25 cellular contexts compared by ENCODE assay signal in the genomic region with DNA sequence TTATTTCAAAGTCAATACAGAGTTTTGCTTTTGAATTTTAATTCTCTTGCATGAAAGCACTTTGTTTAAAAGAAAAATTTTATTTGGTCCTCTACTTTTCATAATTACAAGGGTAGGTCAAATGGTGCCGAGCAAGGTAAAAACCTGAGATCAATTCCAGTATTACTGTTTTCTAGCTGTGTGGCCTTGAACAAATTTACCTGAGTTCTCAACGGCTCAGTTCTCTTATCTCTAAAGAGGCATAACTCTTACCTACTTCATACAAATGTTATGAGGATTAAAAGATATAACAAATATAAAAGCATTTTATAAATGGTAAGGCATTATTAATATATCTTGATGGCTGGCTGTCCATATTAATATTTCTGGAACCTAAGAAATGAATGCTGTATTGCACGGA. TPM values are rescaled to one million over a fixed set of nuclear protein-coding genes. Genes with fewer than 3 reads are reported as not detected.
DNase-seq lines count a peak whose midpoint lies in the region; ATAC-seq, FAIRE-seq and TF ChIP-seq lines count a peak whose summit lies in the region.
"Had no signal": no experiment of that assay in that cellular context is flagged by ENCODE, and none has a peak within 500 bp of the region (broad histone marks: within the 10 kb centered on the region; RNA-seq: fewer than 3 reads in every experiment).

No MANE protein-coding gene starts in this region.

- no peak overlapping the region for H3K9ac ChIP-seq in neural cell (ENCODE audit: low read length)
- H3K9ac ChIP-seq in skeletal muscle tissue (ENCODE audit: low read depth in 1 of 3, low read length in 3 of 3), result peak overlapping the region in 1 of 3 donors; percentile 6
- H3K9ac ChIP-seq: BLaER1 treated with 17β-estradiol and CSF1 and Interleukin-3, amounts not matched to agents 10 nM and 100 nM had no signal

- no peak for TF ChIP-seq RAD21 in neural cell (conservative IDR thresholded peaks at IDR 0.05)

- H3K27me3 ChIP-seq in neural cell (ENCODE audit: insufficient read depth, low read depth, low read length) (no peaks in the 10 kb centered on the region), skeletal muscle tissue (ENCODE audit: control insufficient read depth in 3 of 3, insufficient read depth in 3 of 3, low read length in 3 of 3) (no peaks in the 10 kb centered on the region)
- H3K27me3 ChIP-seq: BE2C; BLaER1 treated with 17β-estradiol and CSF1 and Interleukin-3, amounts not matched to agents 10 nM and 100 nM had no signal

- H4K20me1 ChIP-seq in neural cell (ENCODE audit: insufficient read depth), result no peaks in the 10 kb centered on the region

- TF ChIP-seq EP300 in neural cell (conservative IDR thresholded peaks at IDR 0.05; ENCODE audit: poor library complexity, severe bottlenecking), result no peak

- no peak overlapping the region for H3K4me3 Mint-ChIP-seq in activated naive CD8-positive, alpha-beta T cell
- H3K4me3 Mint-ChIP-seq in activated naive CD8-positive, alpha-beta T cell treated with anti-CD3 and anti-CD28 coated beads, Interleukin-2, amount 50 U/mL, for 24 hours, result no peak overlapping the region
- H3K4me3 Mint-ChIP-seq: CD14-positive monocyte; CD4-positive, alpha-beta T cell; CD8-positive, alpha-beta memory T cell; HFFc6 had no signal

- peak overlapping the region; percentile 74 for H3K27ac Mint-ChIP-seq in activated naive CD8-positive, alpha-beta T cell
- H3K27ac Mint-ChIP-seq in activated naive CD8-positive, alpha-beta T cell treated with anti-CD3 and anti-CD28 coated beads, Interleukin-2, amount 50 U/mL, for 24 hours, result no peak overlapping the region
- H3K27ac Mint-ChIP-seq: CD14-positive monocyte; CD4-positive, alpha-beta T cell; HFFc6 had no signal

- TF ChIP-seq CTCF in neural cell (IDR thresholded peaks at IDR 0.05; ENCODE audit: poor library complexity, severe bottlenecking), result no peak

- H3K9me2 ChIP-seq in neural cell (ENCODE audit: insufficient read depth, low read length), result no peaks in the 10 kb centered on the region

- no peak overlapping the region for H3K4me2 ChIP-seq in neural cell (ENCODE audit: low read length)
- H3K4me2 ChIP-seq: A549; BLaER1 treated with 17β-estradiol and CSF1 and Interleukin-3, amounts not matched to agents 10 nM and 100 nM had no signal

- no peaks in the 10 kb centered on the region for H3K9me3 Mint-ChIP-seq in activated naive CD8-positive, alpha-beta T cell (ENCODE audit: low read depth)
- no peaks in the 10 kb centered on the region for H3K9me3 Mint-ChIP-seq in activated naive CD8-positive, alpha-beta T cell treated with anti-CD3 and anti-CD28 coated beads, Interleukin-2, amount 50 U/mL, for 24 hours
- H3K9me3 Mint-ChIP-seq: CD14-positive monocyte; CD4-positive, alpha-beta T cell; CD8-positive, alpha-beta memory T cell; HFFc6 had no signal

- no peaks in the 10 kb centered on the region for H3K9me3 ChIP-seq in neural cell (ENCODE audit: low read length)
- H3K9me3 ChIP-seq in skeletal muscle tissue (ENCODE audit: control insufficient read depth in 3 of 3, low read length in 3 of 3), result no peaks in the 10 kb centered on the region
- H3K9me3 ChIP-seq: A549; BE2C; BLaER1 treated with 17β-estradiol and CSF1 and Interleukin-3, amounts not matched to agents 10 nM and 100 nM; HAP-1 had no signal

- no peak for ATAC-seq in activated naive CD8-positive, alpha-beta T cell treated with anti-CD3 and anti-CD28 coated beads, Interleukin-2, amount 50 U/mL, for 24 hours
- no peak for ATAC-seq in GM18870 (IDR thresholded peaks at IDR 0.05; ENCODE audit: unreplicated experiment)
- ATAC-seq: A549, GM12878 had no signal

- peak overlapping the region; percentile 21 for H3K4me3 ChIP-seq in neural cell (ENCODE audit: low read length)
- H3K4me3 ChIP-seq in skeletal muscle tissue (ENCODE audit: low read length in 3 of 3), result no peak overlapping the region
- H3K4me3 ChIP-seq: A549; BLaER1 treated with 17β-estradiol and CSF1 and Interleukin-3, amounts not matched to agents 10 nM and 100 nM; GM12878; HAP-1 had no signal

- H3K36me3 Mint-ChIP-seq in activated naive CD8-positive, alpha-beta T cell, result peaks cover 3% of the 10 kb centered on the region
- H3K36me3 Mint-ChIP-seq in activated naive CD8-positive, alpha-beta T cell treated with anti-CD3 and anti-CD28 coated beads, Interleukin-2, amount 50 U/mL, for 24 hours (ENCODE audit: low read depth), result peaks cover 52% of the 10 kb centered on the region

- H3K27me3 Mint-ChIP-seq in activated naive CD8-positive, alpha-beta T cell, result no peaks in the 10 kb centered on the region
- H3K27me3 Mint-ChIP-seq in activated naive CD8-positive, alpha-beta T cell treated with anti-CD3 and anti-CD28 coated beads, Interleukin-2, amount 50 U/mL, for 24 hours, result no peaks in the 10 kb centered on the region
- H3K27me3 Mint-ChIP-seq: CD4-positive, alpha-beta T cell; CD8-positive, alpha-beta memory T cell had no signal

- H3K27ac ChIP-seq in neural cell (ENCODE audit: low read length) (no peak overlapping the region), skeletal muscle tissue (ENCODE audit: low read depth, low read length) (peak overlapping the region; percentile 5)
- H3K27ac ChIP-seq: A549; BLaER1 treated with 17β-estradiol and CSF1 and Interleukin-3, amounts not matched to agents 10 nM and 100 nM had no signal

- peak; percentile 90 for FAIRE-seq in islet of Langerhans (lab: Jason Lieb, UNC)
- FAIRE-seq: A549, GM12878, H54 had no signal

- DNase-seq in activated naive CD8-positive, alpha-beta T cell treated with anti-CD3 and anti-CD28 coated beads, Interleukin-2, amount 50 U/mL, for 24 hours, result no peak
- DNase-seq in activated CD4-positive, alpha-beta T cell treated with anti-CD3 and anti-CD28 coated beads for 1 hour, result no peak
- DNase-seq: 8988T; ACHN; AML-193; BE2C; CD4-positive, alpha-beta T cell; CD8-positive, alpha-beta memory T cell; DMS 273 treated with DMSO at 0.1 percent for 48 hours; DMS79; EL; GDM1; GOT3; HFFc6 had no signal

- no peaks in the 10 kb centered on the region for H3K79me2 ChIP-seq in neural cell (replicated peaks; ENCODE audit: insufficient read depth, low read length)

- H3K4me1 ChIP-seq in skeletal muscle tissue (ENCODE audit: control insufficient read depth in 3 of 3, insufficient read depth in 3 of 3, low read length in 3 of 3), result peaks cover 7 to 16% (median 10%) of the 10 kb centered on the region in 3 donors
- H3K4me1 ChIP-seq: A549; BE2C; BLaER1 treated with 17β-estradiol and CSF1 and Interleukin-3, amounts not matched to agents 10 nM and 100 nM had no signal

- H2AFZ ChIP-seq in neural cell (ENCODE audit: low read depth, low read length), result no peak overlapping the region

- H3F3A ChIP-seq in neural cell (ENCODE audit: insufficient read depth, low read length, poor library complexity, severe bottlenecking), result no peaks in the 10 kb centered on the region

- H3K36me3 ChIP-seq in neural cell (ENCODE audit: insufficient read depth, low read length) (no peaks in the 10 kb centered on the region), skeletal muscle tissue (ENCODE audit: control insufficient read depth in 3 of 3, insufficient read depth in 3 of 3, low read length in 3 of 3) (peaks cover 5 to 26% (median 21%) of the 10 kb centered on the region in 3 donors)
- H3K36me3 ChIP-seq: BE2C had no signal

- peaks cover 29% of the 10 kb centered on the region for H3K4me1 Mint-ChIP-seq in activated naive CD8-positive, alpha-beta T cell (ENCODE audit: low read depth)
- H3K4me1 Mint-ChIP-seq in activated naive CD8-positive, alpha-beta T cell treated with anti-CD3 and anti-CD28 coated beads, Interleukin-2, amount 50 U/mL, for 24 hours, result peaks cover 35% of the 10 kb centered on the region
- H3K4me1 Mint-ChIP-seq: CD14-positive monocyte had no signal

TF ChIP-seq in neural cell, 6 proteins besides CTCF, POLR2A, EP300 and RAD21:
- TF ChIP-seq MXI1 (conservative IDR thresholded peaks at IDR 0.05; ENCODE audit: poor library complexity, severe bottlenecking) (no peak), POLR2AphosphoS5 (IDR thresholded peaks at IDR 0.05) (no peak), TAF1 (IDR thresholded peaks at IDR 0.05; ENCODE audit: low read depth) (no peak), SMC3 (conservative IDR thresholded peaks at IDR 0.05; ENCODE audit: poor library complexity) (no peak), EZH2 (IDR thresholded peaks at IDR 0.05; ENCODE audit: borderline replicate concordance, insufficient read depth, low read length, poor library complexity, severe bottlenecking) (no peak)

RNA-seq across cellular contexts. Expression of a gene that starts 42.5 kb away (rescaled TPM):
- polyA plus RNA-seq in neural cell, result 29.5 and 32.5 TPM in 2 replicates
- polyA minus RNA-seq in neural cell, result 107 and 121 TPM in 2 replicates
- 45.9 TPM for total RNA-seq in skeletal muscle tissue
